8 cellular contexts compared by ENCODE assay signal in the genomic region with DNA sequence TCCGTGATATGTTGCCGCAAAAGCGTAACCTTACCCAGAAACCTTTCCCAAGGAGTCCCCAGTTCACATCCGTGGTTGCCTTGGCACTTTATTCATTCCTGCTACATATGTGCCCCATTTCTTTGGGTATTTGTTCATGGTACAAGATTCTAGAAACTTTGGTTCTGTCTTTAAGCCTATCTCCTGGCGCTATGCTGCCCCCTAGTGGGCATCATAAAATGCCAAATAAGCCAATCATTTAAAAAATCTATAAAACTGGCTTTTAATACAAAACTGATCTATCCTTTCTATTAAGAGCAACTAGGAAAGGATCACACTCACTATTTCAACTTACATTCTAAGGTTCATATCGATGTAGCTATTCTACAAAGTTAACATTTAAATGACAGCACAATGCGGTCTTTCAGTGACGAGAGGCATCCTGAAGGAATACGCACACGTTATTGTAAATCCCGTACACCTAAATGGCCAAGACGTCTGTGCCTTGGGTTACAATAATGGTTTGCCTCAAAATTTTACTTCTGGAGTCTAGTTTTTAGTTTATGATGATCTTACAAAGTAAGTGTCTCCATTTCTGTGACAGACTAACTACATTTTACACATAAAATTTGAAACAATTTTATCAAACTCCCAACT. TPM values are rescaled to one million over a fixed set of nuclear protein-coding genes. Genes with fewer than 3 reads are reported as not detected.
DNase-seq lines count a peak whose midpoint lies in the region; TF ChIP-seq lines count a peak whose summit lies in the region.

No MANE protein-coding gene starts in this region.

- no peak for TF ChIP-seq POLR2A in prostate gland (IDR thresholded peaks at IDR 0.05)

- H3K27ac ChIP-seq in prostate gland = no peak overlapping the region

- no peaks in the 10 kb centered on the region for H3K4me1 Mint-ChIP-seq in activated T-helper 2 cell treated with anti-CD3 and anti-CD28 coated beads, Interferon-gamma antibody, Interleukin-2, Interleukin-4, amounts not matched to agents 10 μg/mL and 5 μg/mL and 100 μg/mL, durations not matched to agents 14 hours and 24 hours and 36 hours (ENCODE audit: low read depth)

- 62% methylated on average over 12 of the region's 12 CpGs for WGBS in prostate gland

- peak; percentile 28 for TF ChIP-seq CTCF in AG04449 (IDR thresholded peaks at IDR 0.05; ENCODE audit: insufficient read depth, low read length, missing control alignments)
- peak; percentile 68 for TF ChIP-seq CTCF in GM12865 (IDR thresholded peaks at IDR 0.05; ENCODE audit: insufficient read depth, low read depth, low read length, missing control alignments)
- TF ChIP-seq CTCF in prostate gland (IDR thresholded peaks at IDR 0.05) = peak; percentile 84 to 94 (median 90)

- no peaks in the 10 kb centered on the region for H3K36me3 ChIP-seq in prostate gland

- peaks cover 14% of the 10 kb centered on the region for H3K27me3 Mint-ChIP-seq in activated T-helper 2 cell treated with anti-CD3 and anti-CD28 coated beads, Interferon-gamma antibody, Interleukin-2, Interleukin-4, amounts not matched to agents 10 μg/mL and 5 μg/mL and 100 μg/mL, durations not matched to agents 14 hours and 24 hours and 36 hours (ENCODE audit: low read depth)

- intact Hi-C loops in prostate gland (cut with DNase I) = no loop called here
- intact Hi-C loops in activated T-helper 2 cell treated with anti-CD3 and anti-CD28 coated beads, Interferon-gamma antibody, Interleukin-2, Interleukin-4, amounts not matched to agents 10 μg/mL and 5 μg/mL and 100 μg/mL, durations not matched to agents 14 hours and 24 hours and 36 hours (cut with micrococcal nuclease) = no loop called here

- H3K4me3 ChIP-seq in AG04449 (ENCODE audit: low read depth, low read length) = no peak overlapping the region
- H3K4me3 ChIP-seq in GM12865 (ENCODE audit: low read depth, low read length) = no peak overlapping the region
- no peak overlapping the region for H3K4me3 ChIP-seq in prostate gland

- H3K9me3 ChIP-seq in prostate gland = no peaks in the 10 kb centered on the region

- no peaks in the 10 kb centered on the region for H3K9me3 Mint-ChIP-seq in activated T-helper 2 cell treated with anti-CD3 and anti-CD28 coated beads, Interferon-gamma antibody, Interleukin-2, Interleukin-4, amounts not matched to agents 10 μg/mL and 5 μg/mL and 100 μg/mL, durations not matched to agents 14 hours and 24 hours and 36 hours

- H3K4me3 Mint-ChIP-seq in activated T-helper 2 cell treated with anti-CD3 and anti-CD28 coated beads, Interferon-gamma antibody, Interleukin-2, Interleukin-4, amounts not matched to agents 10 μg/mL and 5 μg/mL and 100 μg/mL, durations not matched to agents 14 hours and 24 hours and 36 hours (ENCODE audit: low read depth) = no peak overlapping the region

- no peak overlapping the region for H3K27ac Mint-ChIP-seq in activated T-helper 2 cell treated with anti-CD3 and anti-CD28 coated beads, Interferon-gamma antibody, Interleukin-2, Interleukin-4, amounts not matched to agents 10 μg/mL and 5 μg/mL and 100 μg/mL, durations not matched to agents 14 hours and 24 hours and 36 hours

- no peaks in the 10 kb centered on the region for H3K27me3 ChIP-seq in prostate gland (replicated peaks; ENCODE audit: insufficient read depth)

- no peaks in the 10 kb centered on the region for H3K4me1 ChIP-seq in prostate gland (replicated peaks)

- DNase-seq in AG04449 (ENCODE audit: low read depth, low spot score) (no peak), GM12865 (ENCODE audit: low read depth) (peak; percentile 65), NCI-H524 treated with DMSO at 0.1 percent for 48 hours (lab: John Stamatoyannopoulos, UW) (peak; percentile 11), activated T-cell treated with anti-CD3 and anti-CD28 coated beads for 48 hours (ENCODE audit: low read depth) (peak; percentile 27), fibroblast of the conjunctiva (ENCODE audit: low read depth) (peak; percentile 43), prostate gland (ENCODE audit: low spot score) (peak; percentile 43), ureter (ENCODE audit: low spot score) (no peak)
- DNase-seq in activated T-helper 2 cell treated with anti-CD3 and anti-CD28 coated beads, Interferon-gamma antibody, Interleukin-2, Interleukin-4, amounts not matched to agents 10 μg/mL and 5 μg/mL and 100 μg/mL, durations not matched to agents 14 hours and 24 hours and 36 hours (ENCODE audit: low spot score) = no peak

- CTCF ChIA-PET in AG04449 (lab: Yijun Ruan, JAX) = interaction anchor here (1.0 to 8.2 kb wide), 13 partner anchors 9 to 436 kb away, joined by 3 to 74 read pairs (median 3); no protein-coding TSS in a partner anchor

- H3K36me3 Mint-ChIP-seq in activated T-helper 2 cell treated with anti-CD3 and anti-CD28 coated beads, Interferon-gamma antibody, Interleukin-2, Interleukin-4, amounts not matched to agents 10 μg/mL and 5 μg/mL and 100 μg/mL, durations not matched to agents 14 hours and 24 hours and 36 hours (ENCODE audit: low read depth) = no peaks in the 10 kb centered on the region

- POLR2A ChIA-PET in AG04449 (lab: Yijun Ruan, JAX) = no interaction called here

RNA-seq across cellular contexts. Expression of gene PIWIL3, which starts 16.2 kb away (rescaled TPM):
- under 1 TPM in 1 of 2 donors, not detected in 1; 0.40 TPM for total RNA-seq in prostate gland
- total RNA-seq in activated T-helper 2 cell treated with anti-CD3 and anti-CD28 coated beads, Interferon-gamma antibody, Interleukin-2, Interleukin-4, amounts not matched to agents 10 μg/mL and 5 μg/mL and 100 μg/mL, durations not matched to agents 14 hours and 24 hours and 36 hours = not detected in 2 replicates
- total RNA-seq in ureter = not detected

RNA-seq across cellular contexts. Expression of gene SGSM1, which starts 47.7 kb away (rescaled TPM):
- total RNA-seq in prostate gland (1 to 10 TPM; 4.1 to 7.7 TPM), ureter (10.6 TPM)
- 0.07 TPM in 1 of 2 replicates, not detected in the other for total RNA-seq in activated T-helper 2 cell treated with anti-CD3 and anti-CD28 coated beads, Interferon-gamma antibody, Interleukin-2, Interleukin-4, amounts not matched to agents 10 μg/mL and 5 μg/mL and 100 μg/mL, durations not matched to agents 14 hours and 24 hours and 36 hours

Comparison
In these comparisons a context has a peak if more than half of its experiments do, and no peak if none do; other contexts are left out.
1. DNase-seq: peak in GM12865 (single experiment), NCI-H524 treated with DMSO at 0.1 percent for 48 hours (single experiment), activated T-cell treated with anti-CD3 and anti-CD28 coated beads for 48 hours (single experiment), fibroblast of the conjunctiva (single experiment) and prostate gland (single experiment); none in AG04449 (single experiment), activated T-helper 2 cell treated with anti-CD3 and anti-CD28 coated beads, Interferon-gamma antibody, Interleukin-2, Interleukin-4, amounts not matched to agents 10 μg/mL and 5 μg/mL and 100 μg/mL, durations not matched to agents 14 hours and 24 hours and 36 hours (single experiment) and ureter (single experiment).
2. CTCF ChIP-seq: peak in every context shown above with its lines; median percentile 90 in prostate gland; 68 in GM12865; 28 in AG04449.